In genomic region chr19:50293263-50294004, GRCh38 we compare ENCODE assay signal across 22 cellular contexts. TPM values are rescaled to one million over a fixed set of nuclear protein-coding genes. Genes with fewer than 3 reads are reported as not detected.
"Had no signal": no experiment of that assay in that cellular context is flagged by ENCODE, and none has a peak within 500 bp of the region (broad histone marks: within the 10 kb centered on the region; RNA-seq: fewer than 3 reads in every experiment).

No MANE protein-coding gene starts in this region.

- ATAC-seq: heart left ventricle; left lobe of liver; naive thymus-derived CD4-positive, alpha-beta T cell; pancreas had no signal

- H3K27me3 ChIP-seq: dorsolateral prefrontal cortex, heart left ventricle, pancreas, thyroid gland, uterus had no signal

- H3K4me3 Mint-ChIP-seq: naive thymus-derived CD4-positive, alpha-beta T cell; type B pancreatic cell had no signal

- H3K9me3 ChIP-seq: pancreas, prostate gland, suprapubic skin, thyroid gland, uterus had no signal

- H3K36me3 ChIP-seq: prostate gland, sigmoid colon, uterus had no signal

- DNase-seq: cortex of kidney; dorsolateral prefrontal cortex; effector CD8-positive, alpha-beta T cell; foreskin melanocyte; heart left ventricle; hippocampal formation; islet precursor cell; mammary epithelial cell; naive thymus-derived CD4-positive, alpha-beta T cell; nucleus accumbens; pancreas; retina; sigmoid colon; stimulated activated CD4-positive, alpha-beta T cell treated with anti-CD3 and anti-CD28 coated beads, Interleukin-12 subunit alpha, Interleukin-12 subunit beta, amount 100 ng/mL, for 4 hours; stimulated activated naive CD4-positive, alpha-beta T cell treated with Interleukin-2 at 50 U/mL for 16 hours; thyroid gland; uterus had no signal

- H3K4me3 ChIP-seq: dorsolateral prefrontal cortex, heart left ventricle, pancreas, prostate gland, sigmoid colon, skin epidermis, suprapubic skin, thyroid gland, uterus had no signal

- H3K4me1 Mint-ChIP-seq: naive thymus-derived CD4-positive, alpha-beta T cell had no signal

- H3K4me1 ChIP-seq: heart left ventricle, pancreas, prostate gland, sigmoid colon, suprapubic skin, thyroid gland, uterus had no signal

- H3K27ac Mint-ChIP-seq: naive thymus-derived CD4-positive, alpha-beta T cell; type B pancreatic cell had no signal

- H3K9me3 Mint-ChIP-seq: type B pancreatic cell had no signal

- H3K27ac ChIP-seq: dorsolateral prefrontal cortex, heart left ventricle, pancreas, prostate gland, sigmoid colon, skin epidermis, suprapubic skin, thyroid gland, uterus had no signal

- H3K27me3 Mint-ChIP-seq: type B pancreatic cell had no signal

RNA-seq across cellular contexts. Expression of gene KCNC3, which starts 35.7 kb away (rescaled TPM):
- polyA plus RNA-seq: mammary epithelial cell; naive thymus-derived CD4-positive, alpha-beta T cell had no signal
